1 cellular context compared by ENCODE assay signal in the genomic region with DNA sequence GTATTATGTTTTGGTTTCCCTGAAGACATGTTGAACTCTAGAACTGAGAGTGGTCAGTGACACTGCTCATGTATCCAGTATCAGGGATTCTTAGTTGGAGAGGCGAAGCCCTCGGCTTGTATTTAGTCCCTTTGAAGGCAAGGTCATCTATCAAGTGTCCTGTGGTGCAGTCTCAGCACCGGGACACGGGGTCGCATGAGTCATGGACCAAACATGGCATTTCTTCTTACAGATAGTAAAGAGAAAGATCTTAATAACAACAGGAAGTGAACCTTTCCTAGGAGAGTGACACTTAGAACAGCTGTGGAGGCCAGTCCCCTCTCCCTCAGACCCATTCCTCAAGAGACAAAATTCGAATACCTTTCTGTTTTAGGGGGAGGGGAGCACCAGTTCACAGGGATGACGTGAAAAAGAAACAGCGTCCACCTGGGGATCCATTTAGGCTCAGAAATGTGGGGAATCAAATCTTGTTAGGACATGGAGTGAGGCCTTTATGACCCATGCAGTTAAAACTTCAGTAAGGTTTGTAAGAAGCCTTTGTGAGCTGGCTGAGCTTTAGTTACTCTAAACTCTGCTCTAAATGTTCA.
A peak's percentile ranks its signal among the peaks of the same experiment; 100 is the strongest.
TF ChIP-seq lines count a peak whose summit lies in the region.

No MANE protein-coding gene starts in this region.

TF ChIP-seq in K562, 482 proteins besides CTCF, POLR2A, EP300 and RAD21 (continued from another document and continues in another):
- TF ChIP-seq, protein P1, sequence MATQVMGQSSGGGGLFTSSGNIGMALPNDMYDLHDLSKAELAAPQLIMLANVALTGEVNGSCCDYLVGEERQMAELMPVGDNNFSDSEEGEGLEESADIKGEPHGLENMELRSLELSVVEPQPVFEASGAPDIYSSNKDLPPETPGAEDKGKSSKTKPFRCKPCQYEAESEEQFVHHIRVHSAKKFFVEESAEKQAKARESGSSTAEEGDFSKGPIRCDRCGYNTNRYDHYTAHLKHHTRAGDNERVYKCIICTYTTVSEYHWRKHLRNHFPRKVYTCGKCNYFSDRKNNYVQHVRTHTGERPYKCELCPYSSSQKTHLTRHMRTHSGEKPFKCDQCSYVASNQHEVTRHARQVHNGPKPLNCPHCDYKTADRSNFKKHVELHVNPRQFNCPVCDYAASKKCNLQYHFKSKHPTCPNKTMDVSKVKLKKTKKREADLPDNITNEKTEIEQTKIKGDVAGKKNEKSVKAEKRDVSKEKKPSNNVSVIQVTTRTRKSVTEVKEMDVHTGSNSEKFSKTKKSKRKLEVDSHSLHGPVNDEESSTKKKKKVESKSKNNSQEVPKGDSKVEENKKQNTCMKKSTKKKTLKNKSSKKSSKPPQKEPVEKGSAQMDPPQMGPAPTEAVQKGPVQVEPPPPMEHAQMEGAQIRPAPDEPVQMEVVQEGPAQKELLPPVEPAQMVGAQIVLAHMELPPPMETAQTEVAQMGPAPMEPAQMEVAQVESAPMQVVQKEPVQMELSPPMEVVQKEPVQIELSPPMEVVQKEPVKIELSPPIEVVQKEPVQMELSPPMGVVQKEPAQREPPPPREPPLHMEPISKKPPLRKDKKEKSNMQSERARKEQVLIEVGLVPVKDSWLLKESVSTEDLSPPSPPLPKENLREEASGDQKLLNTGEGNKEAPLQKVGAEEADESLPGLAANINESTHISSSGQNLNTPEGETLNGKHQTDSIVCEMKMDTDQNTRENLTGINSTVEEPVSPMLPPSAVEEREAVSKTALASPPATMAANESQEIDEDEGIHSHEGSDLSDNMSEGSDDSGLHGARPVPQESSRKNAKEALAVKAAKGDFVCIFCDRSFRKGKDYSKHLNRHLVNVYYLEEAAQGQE (CRISPR knock-in tag; IDR thresholded peaks at IDR 0.05; ENCODE audit: low read depth) = no peak
- TF ChIP-seq NR2C1 (IDR thresholded peaks at IDR 0.05) (peak; percentile 67; the same call in 1 of the 2 replicates), NR2C1 (tag; IDR thresholded peaks at IDR 0.05) (peak; percentile 88), GTF2A2 (tag; IDR thresholded peaks at IDR 0.05) (peak; percentile 22; the same call in 1 of the 2 replicates), ZNF165 (CRISPR knock-in tag; IDR thresholded peaks at IDR 0.05; ENCODE audit: borderline replicate concordance) (no peak), FOXJ2 (tag; IDR thresholded peaks at IDR 0.05) (0 out of 2 replicates have a peak, but pooled peaks have one; percentile 31), TCF7 (IDR thresholded peaks at IDR 0.05; ENCODE audit: borderline replicate concordance) (0 out of 2 replicates have a peak, but pooled peaks have one; percentile 74), SOX6 (IDR thresholded peaks at IDR 0.05) (peak; percentile 71), BMI1 (IDR thresholded peaks at IDR 0.05; ENCODE audit: low read length) (no peak), HEY1 (CRISPR knock-in tag; IDR thresholded peaks at IDR 0.05; ENCODE audit: borderline replicate concordance) (no peak), PTRF (tag; IDR thresholded peaks at IDR 0.05) (no peak), TGIF2 (CRISPR knock-in tag; IDR thresholded peaks at IDR 0.05) (no peak), PTTG1 (tag; IDR thresholded peaks at IDR 0.05; ENCODE audit: low read depth) (no peak; the same call in 1 of the 2 replicates), CBX8 (IDR thresholded peaks at IDR 0.05; ENCODE audit: borderline replicate concordance, extremely low read depth, low read depth, low read length, poor library complexity, severe bottlenecking) (no peak), MECOM (CRISPR knock-in tag; IDR thresholded peaks at IDR 0.05) (peak; percentile 35), ZNF140 (CRISPR knock-in tag; IDR thresholded peaks at IDR 0.05) (no peak), TRIM28 (IDR thresholded peaks at IDR 0.05) (peak; percentile 13; the same call in 1 of the 2 replicates), L3MBTL2 (IDR thresholded peaks at IDR 0.05) (peak; percentile 55), ZNF316 (IDR thresholded peaks at IDR 0.05) (peak; percentile 13; the same call in 1 of the 2 replicates), PHTF2 (CRISPR knock-in tag; IDR thresholded peaks at IDR 0.05) (no peak), RFX1 (IDR thresholded peaks at IDR 0.05) (no peak), GATAD2A (IDR thresholded peaks at IDR 0.05) (peak; percentile 91), HNRNPK (IDR thresholded peaks at IDR 0.05; ENCODE audit: low read depth, low read length, poor library complexity, severe bottlenecking) (no peak), NCOA1 (IDR thresholded peaks at IDR 0.05; ENCODE audit: low read depth) (peak; percentile 53; the same call in 1 of the 2 replicates), CTBP1 (IDR thresholded peaks at IDR 0.05; ENCODE audit: borderline replicate concordance) (peak; percentile 81), PHF8 (IDR thresholded peaks at IDR 0.05; ENCODE audit: borderline replicate concordance, low read length) (no peak), TEAD4 (IDR thresholded peaks at IDR 0.05; ENCODE audit: low read length) (peak; percentile 89), TEAD4 (CRISPR knock-in tag; IDR thresholded peaks at IDR 0.05; ENCODE audit: borderline replicate concordance) (no peak), MBD2 (IDR thresholded peaks at IDR 0.05; ENCODE audit: borderline replicate concordance, low read depth) (peak; percentile 67)
- TF ChIP-seq, protein P2, sequence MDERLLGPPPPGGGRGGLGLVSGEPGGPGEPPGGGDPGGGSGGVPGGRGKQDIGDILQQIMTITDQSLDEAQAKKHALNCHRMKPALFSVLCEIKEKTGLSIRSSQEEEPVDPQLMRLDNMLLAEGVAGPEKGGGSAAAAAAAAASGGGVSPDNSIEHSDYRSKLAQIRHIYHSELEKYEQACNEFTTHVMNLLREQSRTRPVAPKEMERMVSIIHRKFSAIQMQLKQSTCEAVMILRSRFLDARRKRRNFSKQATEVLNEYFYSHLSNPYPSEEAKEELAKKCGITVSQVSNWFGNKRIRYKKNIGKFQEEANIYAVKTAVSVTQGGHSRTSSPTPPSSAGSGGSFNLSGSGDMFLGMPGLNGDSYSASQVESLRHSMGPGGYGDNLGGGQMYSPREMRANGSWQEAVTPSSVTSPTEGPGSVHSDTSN (CRISPR knock-in tag; IDR thresholded peaks at IDR 0.05; ENCODE audit: low read depth) = no peak
- TF ChIP-seq, protein P2 (tag; conservative IDR thresholded peaks at IDR 0.05; ENCODE audit: low read depth) = peak; percentile 91
- TF ChIP-seq, protein P3, sequence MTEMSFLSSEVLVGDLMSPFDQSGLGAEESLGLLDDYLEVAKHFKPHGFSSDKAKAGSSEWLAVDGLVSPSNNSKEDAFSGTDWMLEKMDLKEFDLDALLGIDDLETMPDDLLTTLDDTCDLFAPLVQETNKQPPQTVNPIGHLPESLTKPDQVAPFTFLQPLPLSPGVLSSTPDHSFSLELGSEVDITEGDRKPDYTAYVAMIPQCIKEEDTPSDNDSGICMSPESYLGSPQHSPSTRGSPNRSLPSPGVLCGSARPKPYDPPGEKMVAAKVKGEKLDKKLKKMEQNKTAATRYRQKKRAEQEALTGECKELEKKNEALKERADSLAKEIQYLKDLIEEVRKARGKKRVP (CRISPR knock-in tag; IDR thresholded peaks at IDR 0.05) = no peak
- TF ChIP-seq, protein P4, sequence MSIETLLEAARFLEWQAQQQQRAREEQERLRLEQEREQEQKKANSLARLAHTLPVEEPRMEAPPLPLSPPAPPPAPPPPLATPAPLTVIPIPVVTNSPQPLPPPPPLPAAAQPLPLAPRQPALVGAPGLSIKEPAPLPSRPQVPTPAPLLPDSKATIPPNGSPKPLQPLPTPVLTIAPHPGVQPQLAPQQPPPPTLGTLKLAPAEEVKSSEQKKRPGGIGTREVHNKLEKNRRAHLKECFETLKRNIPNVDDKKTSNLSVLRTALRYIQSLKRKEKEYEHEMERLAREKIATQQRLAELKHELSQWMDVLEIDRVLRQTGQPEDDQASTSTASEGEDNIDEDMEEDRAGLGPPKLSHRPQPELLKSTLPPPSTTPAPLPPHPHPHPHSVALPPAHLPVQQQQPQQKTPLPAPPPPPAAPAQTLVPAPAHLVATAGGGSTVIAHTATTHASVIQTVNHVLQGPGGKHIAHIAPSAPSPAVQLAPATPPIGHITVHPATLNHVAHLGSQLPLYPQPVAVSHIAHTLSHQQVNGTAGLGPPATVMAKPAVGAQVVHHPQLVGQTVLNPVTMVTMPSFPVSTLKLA (conservative IDR thresholded peaks at IDR 0.05) = peak in 1 of 2 experiments; percentile 55; a peak in 1 of 4 replicates
- TF ChIP-seq, protein P5, sequence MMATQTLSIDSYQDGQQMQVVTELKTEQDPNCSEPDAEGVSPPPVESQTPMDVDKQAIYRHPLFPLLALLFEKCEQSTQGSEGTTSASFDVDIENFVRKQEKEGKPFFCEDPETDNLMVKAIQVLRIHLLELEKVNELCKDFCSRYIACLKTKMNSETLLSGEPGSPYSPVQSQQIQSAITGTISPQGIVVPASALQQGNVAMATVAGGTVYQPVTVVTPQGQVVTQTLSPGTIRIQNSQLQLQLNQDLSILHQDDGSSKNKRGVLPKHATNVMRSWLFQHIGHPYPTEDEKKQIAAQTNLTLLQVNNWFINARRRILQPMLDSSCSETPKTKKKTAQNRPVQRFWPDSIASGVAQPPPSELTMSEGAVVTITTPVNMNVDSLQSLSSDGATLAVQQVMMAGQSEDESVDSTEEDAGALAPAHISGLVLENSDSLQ (IDR thresholded peaks at IDR 0.05) = peak; percentile 92
- TF ChIP-seq, protein P6, sequence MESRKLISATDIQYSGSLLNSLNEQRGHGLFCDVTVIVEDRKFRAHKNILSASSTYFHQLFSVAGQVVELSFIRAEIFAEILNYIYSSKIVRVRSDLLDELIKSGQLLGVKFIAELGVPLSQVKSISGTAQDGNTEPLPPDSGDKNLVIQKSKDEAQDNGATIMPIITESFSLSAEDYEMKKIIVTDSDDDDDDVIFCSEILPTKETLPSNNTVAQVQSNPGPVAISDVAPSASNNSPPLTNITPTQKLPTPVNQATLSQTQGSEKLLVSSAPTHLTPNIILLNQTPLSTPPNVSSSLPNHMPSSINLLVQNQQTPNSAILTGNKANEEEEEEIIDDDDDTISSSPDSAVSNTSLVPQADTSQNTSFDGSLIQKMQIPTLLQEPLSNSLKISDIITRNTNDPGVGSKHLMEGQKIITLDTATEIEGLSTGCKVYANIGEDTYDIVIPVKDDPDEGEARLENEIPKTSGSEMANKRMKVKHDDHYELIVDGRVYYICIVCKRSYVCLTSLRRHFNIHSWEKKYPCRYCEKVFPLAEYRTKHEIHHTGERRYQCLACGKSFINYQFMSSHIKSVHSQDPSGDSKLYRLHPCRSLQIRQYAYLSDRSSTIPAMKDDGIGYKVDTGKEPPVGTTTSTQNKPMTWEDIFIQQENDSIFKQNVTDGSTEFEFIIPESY (CRISPR knock-in tag; IDR thresholded peaks at IDR 0.05) = no peak
- TF ChIP-seq, protein P7, sequence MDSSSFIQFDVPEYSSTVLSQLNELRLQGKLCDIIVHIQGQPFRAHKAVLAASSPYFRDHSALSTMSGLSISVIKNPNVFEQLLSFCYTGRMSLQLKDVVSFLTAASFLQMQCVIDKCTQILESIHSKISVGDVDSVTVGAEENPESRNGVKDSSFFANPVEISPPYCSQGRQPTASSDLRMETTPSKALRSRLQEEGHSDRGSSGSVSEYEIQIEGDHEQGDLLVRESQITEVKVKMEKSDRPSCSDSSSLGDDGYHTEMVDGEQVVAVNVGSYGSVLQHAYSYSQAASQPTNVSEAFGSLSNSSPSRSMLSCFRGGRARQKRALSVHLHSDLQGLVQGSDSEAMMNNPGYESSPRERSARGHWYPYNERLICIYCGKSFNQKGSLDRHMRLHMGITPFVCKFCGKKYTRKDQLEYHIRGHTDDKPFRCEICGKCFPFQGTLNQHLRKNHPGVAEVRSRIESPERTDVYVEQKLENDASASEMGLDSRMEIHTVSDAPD (CRISPR knock-in tag; IDR thresholded peaks at IDR 0.05) = no peak
- TF ChIP-seq, protein P8, sequence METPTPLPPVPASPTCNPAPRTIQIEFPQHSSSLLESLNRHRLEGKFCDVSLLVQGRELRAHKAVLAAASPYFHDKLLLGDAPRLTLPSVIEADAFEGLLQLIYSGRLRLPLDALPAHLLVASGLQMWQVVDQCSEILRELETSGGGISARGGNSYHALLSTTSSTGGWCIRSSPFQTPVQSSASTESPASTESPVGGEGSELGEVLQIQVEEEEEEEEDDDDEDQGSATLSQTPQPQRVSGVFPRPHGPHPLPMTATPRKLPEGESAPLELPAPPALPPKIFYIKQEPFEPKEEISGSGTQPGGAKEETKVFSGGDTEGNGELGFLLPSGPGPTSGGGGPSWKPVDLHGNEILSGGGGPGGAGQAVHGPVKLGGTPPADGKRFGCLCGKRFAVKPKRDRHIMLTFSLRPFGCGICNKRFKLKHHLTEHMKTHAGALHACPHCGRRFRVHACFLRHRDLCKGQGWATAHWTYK (CRISPR knock-in tag; IDR thresholded peaks at IDR 0.05) = 0 out of 2 replicates have a peak, but pooled peaks have one; percentile 34
- TF ChIP-seq, protein P9, sequence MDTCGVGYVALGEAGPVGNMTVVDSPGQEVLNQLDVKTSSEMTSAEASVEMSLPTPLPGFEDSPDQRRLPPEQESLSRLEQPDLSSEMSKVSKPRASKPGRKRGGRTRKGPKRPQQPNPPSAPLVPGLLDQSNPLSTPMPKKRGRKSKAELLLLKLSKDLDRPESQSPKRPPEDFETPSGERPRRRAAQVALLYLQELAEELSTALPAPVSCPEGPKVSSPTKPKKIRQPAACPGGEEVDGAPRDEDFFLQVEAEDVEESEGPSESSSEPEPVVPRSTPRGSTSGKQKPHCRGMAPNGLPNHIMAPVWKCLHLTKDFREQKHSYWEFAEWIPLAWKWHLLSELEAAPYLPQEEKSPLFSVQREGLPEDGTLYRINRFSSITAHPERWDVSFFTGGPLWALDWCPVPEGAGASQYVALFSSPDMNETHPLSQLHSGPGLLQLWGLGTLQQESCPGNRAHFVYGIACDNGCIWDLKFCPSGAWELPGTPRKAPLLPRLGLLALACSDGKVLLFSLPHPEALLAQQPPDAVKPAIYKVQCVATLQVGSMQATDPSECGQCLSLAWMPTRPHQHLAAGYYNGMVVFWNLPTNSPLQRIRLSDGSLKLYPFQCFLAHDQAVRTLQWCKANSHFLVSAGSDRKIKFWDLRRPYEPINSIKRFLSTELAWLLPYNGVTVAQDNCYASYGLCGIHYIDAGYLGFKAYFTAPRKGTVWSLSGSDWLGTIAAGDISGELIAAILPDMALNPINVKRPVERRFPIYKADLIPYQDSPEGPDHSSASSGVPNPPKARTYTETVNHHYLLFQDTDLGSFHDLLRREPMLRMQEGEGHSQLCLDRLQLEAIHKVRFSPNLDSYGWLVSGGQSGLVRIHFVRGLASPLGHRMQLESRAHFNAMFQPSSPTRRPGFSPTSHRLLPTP (IDR thresholded peaks at IDR 0.05; ENCODE audit: borderline replicate concordance, extremely low read depth, insufficient read length) = no peak
- TF ChIP-seq, protein P10, sequence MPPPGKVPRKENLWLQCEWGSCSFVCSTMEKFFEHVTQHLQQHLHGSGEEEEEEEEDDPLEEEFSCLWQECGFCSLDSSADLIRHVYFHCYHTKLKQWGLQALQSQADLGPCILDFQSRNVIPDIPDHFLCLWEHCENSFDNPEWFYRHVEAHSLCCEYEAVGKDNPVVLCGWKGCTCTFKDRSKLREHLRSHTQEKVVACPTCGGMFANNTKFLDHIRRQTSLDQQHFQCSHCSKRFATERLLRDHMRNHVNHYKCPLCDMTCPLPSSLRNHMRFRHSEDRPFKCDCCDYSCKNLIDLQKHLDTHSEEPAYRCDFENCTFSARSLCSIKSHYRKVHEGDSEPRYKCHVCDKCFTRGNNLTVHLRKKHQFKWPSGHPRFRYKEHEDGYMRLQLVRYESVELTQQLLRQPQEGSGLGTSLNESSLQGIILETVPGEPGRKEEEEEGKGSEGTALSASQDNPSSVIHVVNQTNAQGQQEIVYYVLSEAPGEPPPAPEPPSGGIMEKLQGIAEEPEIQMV (tag; conservative IDR thresholded peaks at IDR 0.05; ENCODE audit: low read depth) = 0 out of 2 replicates have a peak, but pooled peaks have one; percentile 24
